In the genomic region with DNA sequence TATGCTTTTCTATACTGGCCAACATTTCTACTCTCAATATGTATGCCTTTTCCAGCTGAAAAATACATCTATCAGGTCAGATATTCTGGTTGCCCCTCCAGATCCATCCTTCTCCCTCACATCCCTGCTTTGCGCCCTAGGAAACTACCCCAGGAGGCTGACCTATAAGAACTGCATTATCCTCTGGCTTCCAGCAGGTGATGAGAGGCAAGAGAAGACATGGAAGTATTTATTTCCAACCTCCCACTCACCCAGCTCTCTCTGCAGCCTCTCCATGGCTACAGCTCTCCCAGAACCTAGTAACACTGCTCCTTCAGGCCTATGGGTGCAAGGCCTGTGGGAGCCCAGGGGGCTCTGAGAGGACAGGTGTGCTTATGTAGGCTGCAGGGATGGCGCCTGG, we compare ENCODE assay signal across 32 cellular contexts.
"Had no signal": no experiment of that assay in that cellular context is flagged by ENCODE, and none has a peak within 500 bp of the region (broad histone marks: within the 10 kb centered on the region; RNA-seq: fewer than 3 reads in every experiment).

No MANE protein-coding gene starts in this region.

- H3K27ac Mint-ChIP-seq: activated naive CD8-positive, alpha-beta T cell; nephron; stimulated activated effector memory CD8-positive, alpha-beta T cell treated with anti-CD3 and anti-CD28 coated beads, Interleukin-12 subunit alpha, Interleukin-12 subunit beta, amount 100 ng/mL, for 72 hours; stimulated activated naive CD8-positive, alpha-beta T cell treated with anti-CD3 and anti-CD28 coated beads, Interleukin-15, Interleukin-2, amounts not matched to agents 100 ng/mL and 50 ng/mL, for 24 hours; T-helper 2 cell treated with Interferon-gamma antibody and Interleukin-4, amounts not matched to agents 5 μg/mL and 100 μg/mL, for 36 hours had no signal

- H3K9me3 ChIP-seq: esophagus squamous epithelium, pancreas, prostate gland, sigmoid colon, thoracic aorta, uterus had no signal

- H3K27me3 ChIP-seq: esophagus squamous epithelium, pancreas, sigmoid colon, uterus had no signal

- DNase-seq: activated CD4-positive, alpha-beta T cell treated with anti-CD3 and anti-CD28 coated beads for 4 hours; activated CD4-positive, alpha-beta T cell treated with anti-CD3 and anti-CD28 coated beads, Interleukin-2, amount 50 U/mL, for 4 hours; activated effector memory CD4-positive, alpha-beta T cell treated with Interleukin-2 at 50 U/mL for 16 hours; activated naive CD4-positive, alpha-beta T cell treated with Interleukin-2 at 50 U/mL for 16 hours; activated T-cell treated with anti-CD3 and anti-CD28 coated beads for 4 hours; anterior cingulate cortex; dermis blood vessel endothelial cell; effector CD4-positive, alpha-beta T cell; esophagus squamous epithelium; foreskin melanocyte; left cardiac atrium; left ventricle myocardium superior; pancreas; retina; sigmoid colon; small intestine; stimulated activated CD4-positive, alpha-beta T cell treated with anti-CD3 and anti-CD28 coated beads, Interleukin-4, amount 100 ng/mL, for 24 hours; trophoblast cell; uterus had no signal

- H3K27me3 Mint-ChIP-seq: activated naive CD8-positive, alpha-beta T cell; central memory CD8-positive, alpha-beta T cell; stimulated activated naive CD8-positive, alpha-beta T cell treated with anti-CD3 and anti-CD28 coated beads, Interleukin-15, Interleukin-2, amounts not matched to agents 100 ng/mL and 50 ng/mL, for 24 hours had no signal

- H3K27ac ChIP-seq: epithelial cell of prostate, esophagus squamous epithelium, pancreas, prostate gland, sigmoid colon, thoracic aorta, uterus had no signal

- ATAC-seq: left cardiac atrium; left ventricle myocardium superior; pancreas; stimulated activated effector memory CD8-positive, alpha-beta T cell treated with anti-CD3 and anti-CD28 coated beads, Interleukin-12 subunit alpha, Interleukin-12 subunit beta, amount 100 ng/mL, for 72 hours had no signal

- H3K4me1 Mint-ChIP-seq: nephron; stimulated activated effector memory CD8-positive, alpha-beta T cell treated with anti-CD3 and anti-CD28 coated beads, Interleukin-12 subunit alpha, Interleukin-12 subunit beta, amount 100 ng/mL, for 72 hours had no signal

- H3K4me3 Mint-ChIP-seq: activated naive CD8-positive, alpha-beta T cell; central memory CD8-positive, alpha-beta T cell; nephron; stimulated activated effector memory CD8-positive, alpha-beta T cell treated with anti-CD3 and anti-CD28 coated beads, Interleukin-12 subunit alpha, Interleukin-12 subunit beta, amount 100 ng/mL, for 72 hours; stimulated activated naive CD8-positive, alpha-beta T cell treated with anti-CD3 and anti-CD28 coated beads, Interleukin-15, Interleukin-2, amounts not matched to agents 100 ng/mL and 50 ng/mL, for 24 hours; T-helper 2 cell treated with Interferon-gamma antibody and Interleukin-4, amounts not matched to agents 5 μg/mL and 100 μg/mL, for 36 hours had no signal

- H3K36me3 ChIP-seq: pancreas, prostate gland, thoracic aorta, uterus had no signal

- H3K9me3 Mint-ChIP-seq: central memory CD8-positive, alpha-beta T cell; nephron; stimulated activated effector memory CD8-positive, alpha-beta T cell treated with anti-CD3 and anti-CD28 coated beads, Interleukin-12 subunit alpha, Interleukin-12 subunit beta, amount 100 ng/mL, for 72 hours; stimulated activated naive CD8-positive, alpha-beta T cell treated with anti-CD3 and anti-CD28 coated beads, Interleukin-15, Interleukin-2, amounts not matched to agents 100 ng/mL and 50 ng/mL, for 24 hours; T-helper 2 cell treated with Interferon-gamma antibody and Interleukin-4, amounts not matched to agents 5 μg/mL and 100 μg/mL, for 36 hours had no signal

- H3K4me1 ChIP-seq: esophagus squamous epithelium, pancreas, prostate gland, sigmoid colon, uterus had no signal

- H3K4me3 ChIP-seq: esophagus squamous epithelium, pancreas, prostate gland, sigmoid colon, thoracic aorta, uterus had no signal

- FAIRE-seq: bronchial epithelial cell, colon, endometrium, keratinocyte, pancreas, small intestine had no signal
